In genomic region chr4:144289687-144290433, GRCh38 we compare ENCODE assay signal across 25 cellular contexts.
"Had no signal": no experiment of that assay in that cellular context is flagged by ENCODE, and none has a peak within 500 bp of the region (broad histone marks: within the 10 kb centered on the region; RNA-seq: fewer than 3 reads in every experiment).

No MANE protein-coding gene starts in this region.

- FAIRE-seq: endothelial cell of umbilical vein, kidney had no signal

- H3K9me3 ChIP-seq: left ventricle myocardium inferior, lower lobe of right lung, prostate gland, right lobe of liver, spleen, testis, tibial nerve had no signal

- H3K27ac ChIP-seq: coronary artery, left ventricle myocardium inferior, lower lobe of right lung, parathyroid adenoma, prostate gland, right lobe of liver, spleen, testis, tibial nerve had no signal

- H2AFZ ChIP-seq: parathyroid adenoma had no signal

- H3K4me3 ChIP-seq: coronary artery, left ventricle myocardium inferior, lower lobe of right lung, prostate gland, right lobe of liver, spleen, testis, tibial nerve had no signal

- DNase-seq: cerebellar nuclear complex; effector CD4-positive, alpha-beta T cell; endodermal cell; erythroblast; immature natural killer cell; kidney; left cardiac atrium; left ventricle myocardium inferior; lower lobe of right lung; mesenchymal stem cell; naive B cell; occipital lobe; right lobe of liver; spleen; stimulated activated CD4-positive, alpha-beta T cell treated with anti-CD3 and anti-CD28 coated beads, Interleukin-15, amount 100 ng/mL, for 24 hours; stimulated activated CD4-positive, alpha-beta T cell treated with anti-CD3 and anti-CD28 coated beads, Interleukin-1b, Interleukin-23, amount 100 ng/mL, for 48 hours; stimulated activated CD4-positive, alpha-beta T cell treated with anti-CD3 and anti-CD28 coated beads, Interleukin-4, amount 100 ng/mL, for 24 hours; stimulated activated naive CD8-positive, alpha-beta T cell treated with anti-CD3 and anti-CD28 coated beads, Interleukin-15, amount 100 ng/mL, for 72 hours; testis had no signal

- H3K4me1 ChIP-seq: left ventricle myocardium inferior, lower lobe of right lung, parathyroid adenoma, prostate gland, right lobe of liver, spleen, testis had no signal

- H3K36me3 ChIP-seq: left ventricle myocardium inferior, lower lobe of right lung, prostate gland, right lobe of liver, spleen, tibial nerve had no signal

- H3K9ac ChIP-seq: parathyroid adenoma had no signal

- H3K79me2 ChIP-seq: parathyroid adenoma had no signal

- ATAC-seq: lower lobe of right lung; right lobe of liver; stimulated activated memory B cell treated with anti-CD40 and anti-IgM and Interleukin-4, amounts not matched to agents 10 μg/mL and 1 μg/mL and 100 μg/mL, for 72 hours; stimulated activated naive CD8-positive, alpha-beta T cell treated with anti-CD3 and anti-CD28 coated beads, Interleukin-15, amount 100 ng/mL, for 72 hours had no signal

- H3K27me3 ChIP-seq: right lobe of liver, spleen, testis, tibial nerve had no signal
